ENCODE assay signal across 8 cellular contexts in genomic region chr19:36139120-36139472, GRCh38. TPM values are rescaled to one million over a fixed set of nuclear protein-coding genes. Genes with fewer than 3 reads are reported as not detected.
DNase-seq lines count a peak whose midpoint lies in the region; ATAC-seq, FAIRE-seq and TF ChIP-seq lines count a peak whose summit lies in the region.

No MANE protein-coding gene starts in this region.

- H2BK120ac ChIP-seq in H1 (replicated peaks; ENCODE audit: low read depth, low read length) = no peak overlapping the region

- H3K27me3 Mint-ChIP-seq in neural crest cell (ENCODE audit: low read depth) = peaks cover 9% of the 10 kb centered on the region

- peak overlapping the region; percentile 94 for H3K9ac ChIP-seq in OCI-LY1 (ENCODE audit: low read length)
- peak overlapping the region in 3 of 4 experiments; percentile 1 to 54 (median 32); a peak in 4 of 7 replicates for H3K9ac ChIP-seq in H1 (replicated peaks in 1 of 4; ENCODE audit: extremely low read depth in 1 of 4, low read depth in 3 of 4, low read length in 3 of 4)

- no peak overlapping the region for H2AK5ac ChIP-seq in H1 (ENCODE audit: low read depth, low read length)

- no peak overlapping the region for H3K18ac ChIP-seq in H1 (ENCODE audit: extremely low read depth, low read length)

- H3K27me3 ChIP-seq in OCI-LY1 (ENCODE audit: insufficient read depth, low read length) (no peaks in the 10 kb centered on the region), H1 (replicated peaks in 1 of 4; ENCODE audit: control insufficient read depth in 3 of 4, extremely low read depth in 1 of 4, insufficient read depth in 3 of 4, low read length in 3 of 4) (no peaks in the 10 kb centered on the region)

- H3K4me3 Mint-ChIP-seq in neural crest cell = peak overlapping the region; percentile 98

- CTCF ChIA-PET in H1 (lab: Charles Lee; ENCODE audit: partially characterized antibody) = interaction anchor here (1.0 to 2.7 kb wide), 4 partner anchors 11 to 34 kb away, joined by 3 to 18 read pairs (median 6); no protein-coding TSS in a partner anchor

- no peak overlapping the region for H3K23ac ChIP-seq in H1 (ENCODE audit: insufficient read length)

- H4K8ac ChIP-seq in H1 (ENCODE audit: extremely low read depth, insufficient read depth, low read length) = no peak overlapping the region; the same call in 1 of the 2 replicates

- TF ChIP-seq EP300 in H1 (IDR thresholded peaks at IDR 0.05; ENCODE audit: borderline replicate concordance in 1 of 2, low read depth in 2 of 2, low read length in 2 of 2) = no peak

- no peak overlapping the region for H4K5ac ChIP-seq in H1 (ENCODE audit: insufficient read length, low read depth, low read length)

- no peak overlapping the region for H4K91ac ChIP-seq in H1 (replicated peaks; ENCODE audit: insufficient read length, low read length)

- POLR2A ChIA-PET in H1 (lab: Charles Lee; ENCODE audit: partially characterized antibody) = interaction anchor here (0.6 to 2.0 kb wide), 12 partner anchors 10 to 1260 kb away, joined by 3 to 13 read pairs (median 4); partner anchors contain the start of genes THAP8, WDR62, ZNF146 and ZNF565

- no peak for ATAC-seq in HG02798 (IDR thresholded peaks at IDR 0.05; ENCODE audit: poor library complexity, unreplicated experiment)
- no peak for ATAC-seq in HG03521 (IDR thresholded peaks at IDR 0.05; ENCODE audit: unreplicated experiment)

- H3K36me3 ChIP-seq in OCI-LY1 (ENCODE audit: insufficient read depth, low read length) (peaks cover 16% of the 10 kb centered on the region), H1 (ENCODE audit: control insufficient read depth in 2 of 4, insufficient read depth in 4 of 4, low read length in 3 of 4) (peaks cover 6 to 11% (median 9%) of the 10 kb centered on the region in 4 experiments; a peak in 7 of 8 replicates)

- no peak overlapping the region for H3K56ac ChIP-seq in H1 (replicated peaks; ENCODE audit: insufficient read length, low read depth, low read length)

- FAIRE-seq in H1 (lab: Jason Lieb, UNC) = no peak

- no peak for TF ChIP-seq POLR2A in H1 (IDR thresholded peaks at IDR 0.05; ENCODE audit: control extremely low read depth in 1 of 2, low read depth in 2 of 2, low read length in 2 of 2)

- H3K27ac ChIP-seq in C4-2B = peak overlapping the region; percentile 96
- peak overlapping the region; percentile 60 for H3K27ac ChIP-seq in OCI-LY1 (ENCODE audit: low read depth, low read length, poor library complexity, severe bottlenecking)
- H3K27ac ChIP-seq in H1 (ENCODE audit: low read depth, low read length) = 0 out of 2 replicates have a peak overlapping the region, but pooled peaks have one; percentile 36

- TF ChIP-seq RAD21 in H1 (IDR thresholded peaks at IDR 0.05 in 1 of 2, conservative IDR thresholded peaks at IDR 0.05 in 1 of 2; ENCODE audit: low read depth in 2 of 2, low read length in 2 of 2) = no peak

- H3K14ac ChIP-seq in H1 (ENCODE audit: insufficient read length) = no peak overlapping the region

- H4K20me1 ChIP-seq in OCI-LY1 (ENCODE audit: insufficient read depth, low read length) = no peaks in the 10 kb centered on the region
- H4K20me1 ChIP-seq in H1 (replicated peaks in 1 of 2; ENCODE audit: control insufficient read depth in 1 of 2, insufficient read depth in 2 of 2, low read length in 2 of 2) = peaks cover 0 to 3% of the 10 kb centered on the region in 2 experiments

- peaks cover 11% of the 10 kb centered on the region for H3K36me3 Mint-ChIP-seq in neural crest cell (ENCODE audit: low read depth)

- H2BK20ac ChIP-seq in H1 (ENCODE audit: low read length) = no peak overlapping the region

- H3K79me2 ChIP-seq in OCI-LY1 (ENCODE audit: insufficient read depth, low read length) (no peaks in the 10 kb centered on the region), H1 (ENCODE audit: control insufficient read depth in 1 of 2, insufficient read depth in 2 of 2, low read length in 2 of 2) (peaks cover 0 to 12% of the 10 kb centered on the region in 2 experiments; a peak in 1 of 4 replicates)

- H3K79me1 ChIP-seq in H1 (ENCODE audit: low read depth, low read length) = peaks cover 3% of the 10 kb centered on the region

- no peaks in the 10 kb centered on the region for H3K9me2 ChIP-seq in OCI-LY1 (ENCODE audit: low read depth, low read length)

- H2BK12ac ChIP-seq in H1 (ENCODE audit: low read depth, low read length) = no peak overlapping the region

- 79% methylated on average over 5 of the region's 7 CpGs; no CpG with 5 or more reads in 1 of the 2 experiments for WGBS in H1 (ENCODE audit: extremely low coverage in 1 of 2, insufficient coverage in 1 of 2, insufficient read length in 1 of 2, insufficient replicate concordance in 2 of 2, low coverage in 1 of 2, low lambda C conversion rate in 2 of 2, missing lambda C conversion rate in 1 of 2), 2 experiments

- H3K27ac Mint-ChIP-seq in neural crest cell (ENCODE audit: unreplicated experiment) = peak overlapping the region; percentile 67

- peak overlapping the region; percentile 75 for H3K4me2 ChIP-seq in OCI-LY1 (ENCODE audit: low read length)
- H3K4me2 ChIP-seq in H1 (ENCODE audit: insufficient read depth in 1 of 2, low read depth in 2 of 2, low read length in 2 of 2) = peak overlapping the region; percentile 70 to 96

- H3K9me3 ChIP-seq in OCI-LY1 (ENCODE audit: low read length) (no peaks in the 10 kb centered on the region), H1 (ENCODE audit: insufficient read depth in 2 of 2, low read depth in 1 of 2, low read length in 1 of 2) (no peaks in the 10 kb centered on the region)

- no peaks in the 10 kb centered on the region for H3F3A ChIP-seq in OCI-LY1 (ENCODE audit: insufficient read depth, low read length)

- H2BK5ac ChIP-seq in H1 (ENCODE audit: low read depth, low read length) = 0 out of 2 replicates have a peak overlapping the region, but pooled peaks have one; percentile 82

- H2BK15ac ChIP-seq in H1 (ENCODE audit: low read length) = no peak overlapping the region

- no peak overlapping the region for H2AFZ ChIP-seq in OCI-LY1 (ENCODE audit: low read length)
- no peak overlapping the region for H2AFZ ChIP-seq in H1 (ENCODE audit: low read length)

- DNase-seq in H1 (ENCODE audit: low read depth in 1 of 2, low spot score in 2 of 2) (no peak), neural crest cell (ENCODE audit: low read depth, low spot score) (no peak), RKO (ENCODE audit: low spot score) (no peak), D341Med (ENCODE audit: low spot score) (no peak)

- no peak overlapping the region for H3K4ac ChIP-seq in H1 (replicated peaks; ENCODE audit: insufficient read length, low read depth, low read length)

- peaks cover 22% of the 10 kb centered on the region for H3K4me1 ChIP-seq in OCI-LY1 (ENCODE audit: insufficient read depth, low read length, severe bottlenecking)
- peaks cover 0 to 6% (median 5%) of the 10 kb centered on the region in 4 experiments; a peak in 3 of 7 replicates for H3K4me1 ChIP-seq in H1 (replicated peaks in 1 of 4; ENCODE audit: control insufficient read depth in 3 of 4, insufficient read depth in 4 of 4, low read length in 3 of 4)

- peaks cover 12% of the 10 kb centered on the region for H3K4me1 Mint-ChIP-seq in neural crest cell

- H3K23me2 ChIP-seq in H1 (ENCODE audit: low read depth, low read length) = peaks cover 13% of the 10 kb centered on the region; the same call in 1 of the 2 replicates

- H3K4me3 ChIP-seq in OCI-LY1 (ENCODE audit: low read depth, low read length, poor library complexity, severe bottlenecking) = peak overlapping the region; percentile 95
- peak overlapping the region; percentile 89 to 98 (median 97) for H3K4me3 ChIP-seq in H1 (ENCODE audit: extremely low read depth in 1 of 4, insufficient read depth in 2 of 4, low read depth in 3 of 4, low read length in 4 of 4)

- TF ChIP-seq CTCF in C4-2B (conservative IDR thresholded peaks at IDR 0.05) (no peak), OCI-LY1 (IDR thresholded peaks at IDR 0.05; ENCODE audit: low read length) (no peak), H1 (IDR thresholded peaks at IDR 0.05; ENCODE audit: control extremely low read depth in 1 of 3, insufficient read depth in 1 of 3, low read depth in 1 of 3, low read length in 3 of 3) (no peak), neural crest cell (conservative IDR thresholded peaks at IDR 0.05) (no peak)

- H3K9me3 Mint-ChIP-seq in neural crest cell = peaks cover 4% of the 10 kb centered on the region

RNA-seq across cellular contexts. Expression of gene CAPNS1, which starts 0.8 kb away (rescaled TPM):
- 382 and 386 TPM in 2 replicates for total RNA-seq in H1 (2021; fragmentation: NEBNext Ultra II Directional; extraction: Animal tissue kit (Norgen Biotek cat#: 25700))
- polyA plus RNA-seq in H1 (2011; rRNA removed) = 438 and 448 TPM in 2 replicates
- 311 TPM for polyA plus RNA-seq in H1 (2011; cell fraction: cytosol; rRNA removed)
- polyA plus RNA-seq in H1 (2011; cell fraction: nucleus; rRNA removed) = 321 TPM
- 410 to 468 TPM (median 461 TPM) in 4 replicates for polyA plus RNA-seq in H1 (2012, experiment 1 of 2)
- 404 TPM for polyA plus RNA-seq in H1 (2012, experiment 2 of 2)
- 301 TPM for polyA plus RNA-seq in H1 (2013, experiment 1 of 2)
- polyA plus RNA-seq in H1 (2013, experiment 2 of 2) = 319 TPM
- polyA minus RNA-seq in H1 (2011; rRNA and poly(A)+ RNA removed) = 347 and 394 TPM in 2 replicates
- 167 TPM for polyA minus RNA-seq in H1 (2011; cell fraction: cytosol; rRNA and poly(A)+ RNA removed)
- 90.7 TPM for polyA minus RNA-seq in H1 (2011; cell fraction: nucleus; rRNA and poly(A)+ RNA removed)
- 321 and 346 TPM in 2 replicates for total RNA-seq in neural crest cell

RNA-seq across cellular contexts. Expression of gene COX7A1, which starts 13.2 kb away (rescaled TPM):
- total RNA-seq in H1 (2021; fragmentation: NEBNext Ultra II Directional; extraction: Animal tissue kit (Norgen Biotek cat#: 25700)) = 0.60 and 0.75 TPM in 2 replicates
- polyA plus RNA-seq in H1 (2011; rRNA removed) = 0.60 and 0.96 TPM in 2 replicates
- polyA plus RNA-seq in H1 (2011; cell fraction: cytosol; rRNA removed) = 0.43 TPM
- polyA plus RNA-seq in H1 (2011; cell fraction: nucleus; rRNA removed) = 1.9 TPM
- 0.88 to 23.4 TPM (median 2.0 TPM) in 4 replicates for polyA plus RNA-seq in H1 (2012, experiment 1 of 2)
- 0.43 TPM for polyA plus RNA-seq in H1 (2012, experiment 2 of 2)
- 0.93 TPM for polyA plus RNA-seq in H1 (2013, experiment 1 of 2)
- polyA plus RNA-seq in H1 (2013, experiment 2 of 2) = 0.96 TPM
- not detected in 2 replicates for polyA minus RNA-seq in H1 (2011; rRNA and poly(A)+ RNA removed)
- not detected for polyA minus RNA-seq in H1 (2011; cell fraction: cytosol; rRNA and poly(A)+ RNA removed)
- not detected for polyA minus RNA-seq in H1 (2011; cell fraction: nucleus; rRNA and poly(A)+ RNA removed)
- total RNA-seq in neural crest cell = not detected in 2 replicates

RNA-seq across cellular contexts. Expression of gene TBCB, which starts 23.8 kb away (rescaled TPM):
- total RNA-seq in H1 (2021; fragmentation: NEBNext Ultra II Directional; extraction: Animal tissue kit (Norgen Biotek cat#: 25700)) = 153 and 168 TPM in 2 replicates
- polyA plus RNA-seq in H1 (2011; rRNA removed) = 286 and 367 TPM in 2 replicates
- 316 TPM for polyA plus RNA-seq in H1 (2011; cell fraction: cytosol; rRNA removed)
- polyA plus RNA-seq in H1 (2011; cell fraction: nucleus; rRNA removed) = 258 TPM
- 202 to 279 TPM (median 267 TPM) in 4 replicates for polyA plus RNA-seq in H1 (2012, experiment 1 of 2)
- 201 TPM for polyA plus RNA-seq in H1 (2012, experiment 2 of 2)
- polyA plus RNA-seq in H1 (2013, experiment 1 of 2) = 197 TPM
- 204 TPM for polyA plus RNA-seq in H1 (2013, experiment 2 of 2)
- 134 and 157 TPM in 2 replicates for polyA minus RNA-seq in H1 (2011; rRNA and poly(A)+ RNA removed)
- polyA minus RNA-seq in H1 (2011; cell fraction: cytosol; rRNA and poly(A)+ RNA removed) = 85.0 TPM
- polyA minus RNA-seq in H1 (2011; cell fraction: nucleus; rRNA and poly(A)+ RNA removed) = 60.8 TPM
- total RNA-seq in neural crest cell = 214 and 219 TPM in 2 replicates

RNA-seq across cellular contexts. Expression of gene POLR2I, which starts 24.4 kb away (rescaled TPM):
- 149 and 150 TPM in 2 replicates for total RNA-seq in H1 (2021; fragmentation: NEBNext Ultra II Directional; extraction: Animal tissue kit (Norgen Biotek cat#: 25700))
- 143 and 250 TPM in 2 replicates for polyA plus RNA-seq in H1 (2011; rRNA removed)
- polyA plus RNA-seq in H1 (2011; cell fraction: cytosol; rRNA removed) = 172 TPM
- polyA plus RNA-seq in H1 (2011; cell fraction: nucleus; rRNA removed) = 280 TPM
- 138 to 369 TPM (median 317 TPM) in 4 replicates for polyA plus RNA-seq in H1 (2012, experiment 1 of 2)
- 417 TPM for polyA plus RNA-seq in H1 (2012, experiment 2 of 2)
- 238 TPM for polyA plus RNA-seq in H1 (2013, experiment 1 of 2)
- polyA plus RNA-seq in H1 (2013, experiment 2 of 2) = 265 TPM
- polyA minus RNA-seq in H1 (2011; rRNA and poly(A)+ RNA removed) = 126 and 159 TPM in 2 replicates
- 215 TPM for polyA minus RNA-seq in H1 (2011; cell fraction: cytosol; rRNA and poly(A)+ RNA removed)
- polyA minus RNA-seq in H1 (2011; cell fraction: nucleus; rRNA and poly(A)+ RNA removed) = 57.8 TPM
- total RNA-seq in neural crest cell = 111 and 126 TPM in 2 replicates

RNA-seq across cellular contexts. Expression of gene OVOL3, which starts 28.2 kb away (rescaled TPM):
- not detected in 2 replicates for total RNA-seq in H1 (2021; fragmentation: NEBNext Ultra II Directional; extraction: Animal tissue kit (Norgen Biotek cat#: 25700))
- 0.31 and 0.45 TPM in 2 replicates for polyA plus RNA-seq in H1 (2011; rRNA removed)
- polyA plus RNA-seq in H1 (2011; cell fraction: cytosol; rRNA removed) = not detected
- polyA plus RNA-seq in H1 (2011; cell fraction: nucleus; rRNA removed) = 0.60 TPM
- not detected in 4 replicates for polyA plus RNA-seq in H1 (2012, experiment 1 of 2)
- polyA plus RNA-seq in H1 (2012, experiment 2 of 2) = not detected
- not detected for polyA plus RNA-seq in H1 (2013, experiment 1 of 2)
- polyA plus RNA-seq in H1 (2013, experiment 2 of 2) = not detected
- not detected in 2 replicates for polyA minus RNA-seq in H1 (2011; rRNA and poly(A)+ RNA removed)
- not detected for polyA minus RNA-seq in H1 (2011; cell fraction: cytosol; rRNA and poly(A)+ RNA removed)
- polyA minus RNA-seq in H1 (2011; cell fraction: nucleus; rRNA and poly(A)+ RNA removed) = not detected
- not detected in 2 replicates for total RNA-seq in neural crest cell

Comparison
In these comparisons a context has a peak if more than half of its experiments do, and no peak if none do; other contexts are left out.
1. H3K27ac ChIP-seq: peak in every context shown above with its lines; median percentile 96 in C4-2B; 60 in OCI-LY1; 36 in H1.